ENCODE assay signal across 8 cellular contexts in the genomic region with DNA sequence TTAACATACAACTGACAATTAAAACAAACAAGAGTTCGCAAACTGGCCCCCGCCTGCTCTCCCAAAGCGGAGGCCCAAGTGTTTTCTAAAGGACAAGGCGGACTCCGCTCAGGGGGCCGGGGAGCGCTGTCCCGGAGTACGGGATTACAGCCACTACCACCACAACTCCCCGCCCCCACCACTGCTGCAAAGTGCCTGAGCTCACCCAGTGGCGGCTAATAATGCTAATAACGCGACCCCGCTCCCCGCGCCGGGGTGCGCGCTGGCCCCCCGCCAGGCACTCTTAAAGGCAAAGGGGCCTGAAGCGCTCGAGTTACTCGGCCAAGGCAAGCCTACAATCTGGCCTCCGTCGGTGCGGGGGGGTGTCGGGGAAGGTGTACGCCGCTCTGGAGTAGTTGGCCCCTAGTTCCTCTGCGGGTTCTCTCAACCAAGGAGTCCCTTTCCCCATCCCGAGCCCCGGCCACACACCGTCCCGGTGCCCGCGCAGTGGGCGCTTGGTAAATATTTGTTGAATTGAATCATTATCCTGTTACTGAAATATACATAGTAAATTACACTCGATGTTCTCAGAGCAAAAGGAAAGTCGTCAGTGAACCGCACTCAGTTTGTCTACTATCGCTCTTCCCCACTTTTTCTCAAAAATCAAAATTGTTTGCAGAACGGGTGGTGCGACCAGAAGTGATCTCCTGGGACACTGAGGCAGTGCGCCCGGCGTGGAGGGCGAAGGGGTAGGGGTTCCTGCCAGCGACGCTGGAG. TPM values are rescaled to one million over a fixed set of nuclear protein-coding genes. Genes with fewer than 3 reads are reported as not detected.
DNase-seq lines count a peak whose midpoint lies in the region; ATAC-seq, FAIRE-seq and TF ChIP-seq lines count a peak whose summit lies in the region.

No MANE protein-coding gene starts in this region.

- H3K9ac ChIP-seq in adipocyte (ENCODE audit: low read length) (peak overlapping the region; percentile 82), iPS-15b (ENCODE audit: low read depth, low read length) (no peak overlapping the region)

- H3K36me3 ChIP-seq in adipocyte (ENCODE audit: control insufficient read depth, insufficient read depth, low read length, severe bottlenecking) (no peaks in the 10 kb centered on the region), iPS-15b (ENCODE audit: control insufficient read depth, insufficient read depth, low read length) (no peaks in the 10 kb centered on the region), small intestine (ENCODE audit: control insufficient read depth in 2 of 2, insufficient read depth in 2 of 2, low read length in 2 of 2) (no peaks in the 10 kb centered on the region)

- no peak for FAIRE-seq in small intestine (lab: Jason Lieb, UNC)

- no peaks in the 10 kb centered on the region for H3K9me3 ChIP-seq in adipocyte (ENCODE audit: control insufficient read depth, low read length)
- H3K9me3 ChIP-seq in iPS-15b (ENCODE audit: control insufficient read depth, insufficient read depth, low read length), result no peaks in the 10 kb centered on the region
- no peaks in the 10 kb centered on the region for H3K9me3 ChIP-seq in small intestine (ENCODE audit: control insufficient read depth, low read depth)

- no peak for ATAC-seq in GM21825 (IDR thresholded peaks at IDR 0.05; ENCODE audit: unreplicated experiment)
- no peak for ATAC-seq in activated CD4-positive, CD25-positive, alpha-beta regulatory T cell treated with anti-CD3 and anti-CD28 coated beads, Interleukin-2, amount 50 U/mL, for 24 hours

- H3K4me3 ChIP-seq in AG10803 (ENCODE audit: low read length) (peak overlapping the region; percentile 98), adipocyte (ENCODE audit: low read length) (peak overlapping the region; percentile 93), iPS-15b (ENCODE audit: low read depth, low read length) (peak overlapping the region; percentile 86), small intestine (ENCODE audit: low read depth in 1 of 2, low read length in 2 of 2) (peak overlapping the region; percentile 18 to 50)

- no peak for TF ChIP-seq CTCF in AG10803 (conservative IDR thresholded peaks at IDR 0.05; ENCODE audit: low read length)

- peak; percentile 84 for DNase-seq in AG10803 (ENCODE audit: low read depth)
- peak; percentile 71 for DNase-seq in HS-27A (ENCODE audit: low read depth)
- DNase-seq in adipocyte (ENCODE audit: low read depth), result peak; percentile 75
- DNase-seq in small intestine, result no peak
- DNase-seq in NCI-H1436 treated with DMSO at 0.1 percent for 48 hours (lab: John Stamatoyannopoulos, UW), result no peak

- H3K4me1 ChIP-seq in adipocyte (ENCODE audit: control insufficient read depth, insufficient read depth, low read length) (peaks cover 24% of the 10 kb centered on the region), iPS-15b (ENCODE audit: control insufficient read depth, insufficient read depth, low read length) (peaks cover 5% of the 10 kb centered on the region), small intestine (ENCODE audit: control insufficient read depth in 2 of 2, insufficient read depth in 1 of 2, low read depth in 1 of 2, low read length in 1 of 2) (no peaks in the 10 kb centered on the region)

- peak overlapping the region in 1 of 2 donors; percentile 64 for H3K27ac ChIP-seq in small intestine (ENCODE audit: low read depth in 1 of 2, low read length in 1 of 2)

- 1 to 3% (median 2%) methylated on average over 49 of the region's 49 CpGs for WGBS in small intestine, 3 donors

- peaks cover 7% of the 10 kb centered on the region for H3K27me3 ChIP-seq in adipocyte (replicated peaks; ENCODE audit: control insufficient read depth, insufficient read depth, low read length)
- H3K27me3 ChIP-seq in iPS-15b (ENCODE audit: control insufficient read depth, insufficient read depth, low read length), result peaks cover 73% of the 10 kb centered on the region
- peaks cover 21 to 50% of the 10 kb centered on the region in 2 donors for H3K27me3 ChIP-seq in small intestine (ENCODE audit: control insufficient read depth in 2 of 2, insufficient read depth in 2 of 2, low read length in 2 of 2)

RNA-seq across cellular contexts. Expression of a gene that starts 0.8 kb away (rescaled TPM):
- polyA plus RNA-seq in small intestine, result 1 to 10 TPM in 1 of 3 donors, under 1 TPM in 2; under 0.01 to 1.0 (median 0.22) TPM

Comparison
In these comparisons a context has a peak if more than half of its experiments do, and no peak if none do; other contexts are left out.
1. DNase-seq: peak in AG10803 (single experiment), HS-27A (single experiment) and adipocyte (single experiment); none in small intestine (single experiment) and NCI-H1436 treated with DMSO at 0.1 percent for 48 hours (single experiment).
2. H3K4me3 ChIP-seq: peak in every context shown above with its lines; median percentile 98 in AG10803; 93 in adipocyte; 86 in iPS-15b; 34 in small intestine.